1 cellular context compared by ENCODE assay signal in genomic region chr1:111503585-111504060, GRCh38.
A peak's percentile ranks its signal among the peaks of the same experiment; 100 is the strongest.
TF ChIP-seq lines count a peak whose summit lies in the region.

TSS of gene ADORA3 (minus strand) at chr1:111503633. CDS start at chr1:111503354, 279 bp downstream.
TSS of gene TMIGD3 (minus strand) at chr1:111503633. CDS start at chr1:111503354, 279 bp downstream.

TF ChIP-seq in K562, 482 proteins besides CTCF, POLR2A, EP300 and RAD21 (continued from another document):
- TF ChIP-seq ZBTB9 (CRISPR knock-in tag; IDR thresholded peaks at IDR 0.05), result peak; percentile 93
- TF ChIP-seq ZNF239 (CRISPR knock-in tag; IDR thresholded peaks at IDR 0.05), result peak; percentile 83
- peak; percentile 31; the same call in 1 of the 2 replicates for TF ChIP-seq ZBTB40 (IDR thresholded peaks at IDR 0.05)
- no peak for TF ChIP-seq ZBTB40 (CRISPR knock-in tag; IDR thresholded peaks at IDR 0.05)
- no peak for TF ChIP-seq DEAF1 (CRISPR knock-in tag; IDR thresholded peaks at IDR 0.05)
- no peak for TF ChIP-seq SMARCA5 (IDR thresholded peaks at IDR 0.05)
- peak; percentile 83 for TF ChIP-seq HIVEP1 (CRISPR knock-in tag; IDR thresholded peaks at IDR 0.05)
- TF ChIP-seq ZNF184 (CRISPR knock-in tag; IDR thresholded peaks at IDR 0.05), result no peak
- peak; percentile 92 for TF ChIP-seq CTBP1 (IDR thresholded peaks at IDR 0.05; ENCODE audit: borderline replicate concordance)
- 0 out of 2 replicates have a peak, but pooled peaks have one; percentile 41 for TF ChIP-seq ZNF280B (CRISPR knock-in tag; IDR thresholded peaks at IDR 0.05)
- peak in 1 of 2 experiments; percentile 81; a peak in 2 of 4 replicates for TF ChIP-seq RCOR1 (IDR thresholded peaks at IDR 0.05; ENCODE audit: borderline replicate concordance in 1 of 2, low read depth in 2 of 2, low read length in 2 of 2)
- no peak for TF ChIP-seq NR0B1 (IDR thresholded peaks at IDR 0.05; ENCODE audit: partially characterized antibody)
TF ChIP-seq in K562: peak in this region for 69.
